In genomic region chr12:70559390-70559789, GRCh38 we compare ENCODE assay signal across 1 cellular context.
TF ChIP-seq lines count a peak whose summit lies in the region.

No MANE protein-coding gene starts in this region.

TF ChIP-seq in A549, 52 proteins besides CTCF, POLR2A, EP300 and RAD21 (continued from another document):
- TF ChIP-seq, protein P1, sequence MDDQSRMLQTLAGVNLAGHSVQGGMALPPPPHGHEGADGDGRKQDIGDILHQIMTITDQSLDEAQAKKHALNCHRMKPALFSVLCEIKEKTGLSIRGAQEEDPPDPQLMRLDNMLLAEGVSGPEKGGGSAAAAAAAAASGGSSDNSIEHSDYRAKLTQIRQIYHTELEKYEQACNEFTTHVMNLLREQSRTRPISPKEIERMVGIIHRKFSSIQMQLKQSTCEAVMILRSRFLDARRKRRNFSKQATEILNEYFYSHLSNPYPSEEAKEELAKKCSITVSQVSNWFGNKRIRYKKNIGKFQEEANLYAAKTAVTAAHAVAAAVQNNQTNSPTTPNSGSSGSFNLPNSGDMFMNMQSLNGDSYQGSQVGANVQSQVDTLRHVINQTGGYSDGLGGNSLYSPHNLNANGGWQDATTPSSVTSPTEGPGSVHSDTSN (IDR thresholded peaks at IDR 0.05): no peak
- peak; percentile 50 for TF ChIP-seq MAFK (IDR thresholded peaks at IDR 0.05; ENCODE audit: partially characterized antibody)
- no peak for TF ChIP-seq RCOR1 (IDR thresholded peaks at IDR 0.05; ENCODE audit: low read depth, low read length)
- TF ChIP-seq ATOH8 (CRISPR knock-in tag; IDR thresholded peaks at IDR 0.05; ENCODE audit: low read depth): no peak
TF ChIP-seq in A549: peak in this region for 1.
